Comparison of ENCODE assay signal across 8 cellular contexts in genomic region chr22:42090596-42091445, GRCh38. TPM values are rescaled to one million over a fixed set of nuclear protein-coding genes. Genes with fewer than 3 reads are reported as not detected.
DNase-seq lines count a peak whose midpoint lies in the region; ATAC-seq and TF ChIP-seq lines count a peak whose summit lies in the region.

NDUFA6 (minus strand) TSS chr22:42090772; CDS start chr22:42090744, 28 bp downstream.

- no peaks in the 10 kb centered on the region for H3K27me3 ChIP-seq in upper lobe of left lung

- H3K27ac ChIP-seq in adipose tissue (ENCODE audit: low read depth, low read length) (peak within 1 kb of the TSS; percentile 92), upper lobe of left lung (peak within 1 kb of the TSS; percentile 94 to 99 (median 95))

- H3K4me3 ChIP-seq in upper lobe of left lung, result peak within 1 kb of the TSS; percentile 66 to 89 (median 86)

- no peaks in the 10 kb centered on the region for H3K9me3 ChIP-seq in upper lobe of left lung

- TF ChIP-seq CTCF in GM12873 (IDR thresholded peaks at IDR 0.05; ENCODE audit: insufficient read depth, low read depth, low read length, missing control alignments) (peak; percentile 99), upper lobe of left lung (IDR thresholded peaks at IDR 0.05) (peak; percentile 85 to 99 (median 98))

- peak in 1 of 4 donors; percentile 69 for TF ChIP-seq EP300 in upper lobe of left lung (IDR thresholded peaks at IDR 0.05)

- H3K36me3 ChIP-seq in upper lobe of left lung, result peaks cover 8 to 14% (median 10%) of the 10 kb centered on the region in 4 donors

- peak; percentile 89 for ATAC-seq in HG02763 (IDR thresholded peaks at IDR 0.05; ENCODE audit: unreplicated experiment)
- ATAC-seq in upper lobe of left lung (ENCODE audit: low FRiP score in 2 of 2), result peak; percentile 98 to 99

- peaks cover 19 to 23% (median 21%) of the 10 kb centered on the region in 4 donors for H3K4me1 ChIP-seq in upper lobe of left lung

- WGBS in adipose tissue, 3 donors, result 0% methylated on average over 69 to 70 of the region's 70 CpGs
- WGBS in upper lobe of left lung, 2 donors, result 0 to 2% methylated on average over 13 to 63 of the region's 70 CpGs

- DNase-seq in NCI-H1417 treated with DMSO at 0.1 percent for 48 hours (lab: John Stamatoyannopoulos, UW), result peak; percentile 79
- peak; percentile 98 for DNase-seq in T follicular helper cell (ENCODE audit: low read depth)
- peak; percentile 100 for DNase-seq in cardiac septum (ENCODE audit: low spot score)
- peak; percentile 100 for DNase-seq in pons (ENCODE audit: low spot score)
- DNase-seq in upper lobe of left lung, result peak; percentile 99 to 100

- TF ChIP-seq POLR2A in upper lobe of left lung (IDR thresholded peaks at IDR 0.05), result peak; percentile 10 to 98 (median 92)

- intact Hi-C loops in cardiac septum (cut with DNase I), result loop anchor here (5.0 kb wide), 1 partner anchor 346 kb away; no protein-coding TSS in a partner anchor

RNA-seq across cellular contexts. Expression of gene NDUFA6, which starts in this region (rescaled TPM):
- 10 to 100 TPM; 51.6 to 94.7 (median 94.1) TPM for polyA plus RNA-seq in adipose tissue
- total RNA-seq in cardiac septum (183 TPM), upper lobe of left lung (10 to 100 TPM in 5 of 6 donors, 1 to 10 TPM in 1; 7.3 to 51.4 (median 46.4) TPM)

Comparison
In these comparisons a context has a peak if more than half of its experiments do, and no peak if none do; other contexts are left out.
1. Peak in every context shown above with its lines: DNase-seq, ATAC-seq, H3K4me3 ChIP-seq and H3K27ac ChIP-seq.